25 cellular contexts compared by ENCODE assay signal in genomic region chr6:162409986-162410715, GRCh38.
DNase-seq lines count a peak whose midpoint lies in the region; ATAC-seq, FAIRE-seq and TF ChIP-seq lines count a peak whose summit lies in the region.
"Had no signal": no experiment of that assay in that cellular context is flagged by ENCODE, and none has a peak within 500 bp of the region (broad histone marks: within the 10 kb centered on the region; RNA-seq: fewer than 3 reads in every experiment).

No MANE protein-coding gene starts in this region.

- no peak overlapping the region for H3K4me2 ChIP-seq in astrocyte (ENCODE audit: low read length)
- peak overlapping the region; percentile 73 for H3K4me2 ChIP-seq in neural progenitor cell
- H3K4me2 ChIP-seq: hepatocyte had no signal

- no peaks in the 10 kb centered on the region for H3K79me2 ChIP-seq in astrocyte (ENCODE audit: insufficient read depth, low read length)
- H3K79me2 ChIP-seq in neural progenitor cell (ENCODE audit: low read depth) = no peaks in the 10 kb centered on the region
- H3K79me2 ChIP-seq: hepatocyte had no signal

- H3F3A ChIP-seq in neural progenitor cell (ENCODE audit: low read depth) = peaks cover 43% of the 10 kb centered on the region

- no peaks in the 10 kb centered on the region for H3K27me3 ChIP-seq in H7 (ENCODE audit: control insufficient read depth, insufficient read depth, low read length)
- H3K27me3 ChIP-seq in astrocyte (ENCODE audit: insufficient read depth, low read length) = no peaks in the 10 kb centered on the region
- no peaks in the 10 kb centered on the region for H3K27me3 ChIP-seq in iPS-20b (ENCODE audit: insufficient read depth, low read length)
- H3K27me3 ChIP-seq in neural progenitor cell = no peaks in the 10 kb centered on the region
- H3K27me3 ChIP-seq in SJCRH30 = peaks cover 20% of the 10 kb centered on the region
- H3K27me3 ChIP-seq: dorsolateral prefrontal cortex, hepatocyte had no signal

- H3K4me1 ChIP-seq in astrocyte (ENCODE audit: insufficient read depth, low read length) (no peaks in the 10 kb centered on the region), iPS-20b (ENCODE audit: insufficient read depth, low read length) (peaks cover 23% of the 10 kb centered on the region; the same call in 1 of the 2 replicates), neural progenitor cell (peaks cover 47% of the 10 kb centered on the region), SJCRH30 (no peaks in the 10 kb centered on the region)
- H3K4me1 ChIP-seq: Caco-2 had no signal

- H3K4me1 Mint-ChIP-seq in astrocyte (ENCODE audit: low read depth, unreplicated experiment) (no peaks in the 10 kb centered on the region), neural progenitor cell (peaks cover 37% of the 10 kb centered on the region)
- H3K4me1 Mint-ChIP-seq: central memory CD8-positive, alpha-beta T cell had no signal

- H3K4me3 ChIP-seq in H7 (ENCODE audit: insufficient read depth, low read depth, low read length) = no peak overlapping the region
- no peak overlapping the region for H3K4me3 ChIP-seq in astrocyte (ENCODE audit: insufficient read depth, low read depth, low read length)
- H3K4me3 ChIP-seq in iPS-20b (ENCODE audit: low read length) = peak overlapping the region; percentile 50; the same call in 1 of the 2 replicates
- peak overlapping the region; percentile 35 for H3K4me3 ChIP-seq in neural progenitor cell
- no peak overlapping the region for H3K4me3 ChIP-seq in SJCRH30
- H3K4me3 ChIP-seq: hepatocyte had no signal

- no peak overlapping the region for H3K9ac ChIP-seq in astrocyte (ENCODE audit: low read length)
- peak overlapping the region; percentile 2; the same call in 1 of the 2 replicates for H3K9ac ChIP-seq in iPS-20b (ENCODE audit: low read depth, low read length)
- H3K9ac ChIP-seq in neural progenitor cell = no peak overlapping the region

- H3K27me3 Mint-ChIP-seq in astrocyte (ENCODE audit: low read depth, unreplicated experiment) (no peaks in the 10 kb centered on the region), neural progenitor cell (ENCODE audit: insufficient read depth, low read depth) (no peaks in the 10 kb centered on the region)
- H3K27me3 Mint-ChIP-seq: central memory CD8-positive, alpha-beta T cell had no signal

- H3K36me3 ChIP-seq in H7 (replicated peaks; ENCODE audit: control insufficient read depth, insufficient read depth, low read length) = no peaks in the 10 kb centered on the region
- H3K36me3 ChIP-seq in astrocyte (ENCODE audit: insufficient read depth, low read length) = no peaks in the 10 kb centered on the region
- no peaks in the 10 kb centered on the region for H3K36me3 ChIP-seq in iPS-20b (ENCODE audit: insufficient read depth, low read depth, low read length)
- peaks cover 4% of the 10 kb centered on the region for H3K36me3 ChIP-seq in neural progenitor cell
- H3K36me3 ChIP-seq in SJCRH30 = no peaks in the 10 kb centered on the region

- TF ChIP-seq CTCF in astrocyte (IDR thresholded peaks at IDR 0.05; ENCODE audit: insufficient read depth, low read depth, low read length) (no peak), neural progenitor cell (IDR thresholded peaks at IDR 0.05) (no peak)

- H3K27ac ChIP-seq in astrocyte (ENCODE audit: low read depth, low read length) = no peak overlapping the region
- peak overlapping the region; percentile 40 for H3K27ac ChIP-seq in iPS-20b (ENCODE audit: low read length)
- H3K27ac ChIP-seq in neural progenitor cell = peak overlapping the region; percentile 85
- no peak overlapping the region for H3K27ac ChIP-seq in SJCRH30
- H3K27ac ChIP-seq: hepatocyte had no signal

- peak; percentile 47 for DNase-seq in H7
- no peak for DNase-seq in astrocyte (ENCODE audit: low read depth)
- peak; percentile 87 for DNase-seq in neural progenitor cell (ENCODE audit: low spot score)
- no peak for DNase-seq in COR-L47 (lab: John Stamatoyannopoulos, UW)
- DNase-seq in SJCRH30 = no peak
- DNase-seq: activated naive CD4-positive, alpha-beta T cell treated with anti-CD3 and anti-CD28 coated beads for 36 hours; activated T-cell treated with anti-CD3 and anti-CD28 coated beads, Interleukin-2, amount 50 U/mL, for 48 hours; amniotic stem cell; Caco-2; DND-41; dorsolateral prefrontal cortex; erythroblast; foreskin fibroblast; KBM-7; MM.1S; NCI-H1436 treated with DMSO at 0.1 percent for 48 hours; stimulated activated CD4-positive, alpha-beta T cell treated with anti-CD3 and anti-CD28 coated beads, Interleukin-15, amount 100 ng/mL, for 24 hours; T-helper 1 cell had no signal

- H3K36me3 Mint-ChIP-seq in astrocyte (ENCODE audit: low read depth, unreplicated experiment) (no peaks in the 10 kb centered on the region), neural progenitor cell (peaks cover 13% of the 10 kb centered on the region)

- no peak for FAIRE-seq in astrocyte (lab: Jason Lieb, UNC)
- FAIRE-seq: TTC549 had no signal

- H3K27ac Mint-ChIP-seq in astrocyte (ENCODE audit: unreplicated experiment) (no peak overlapping the region), neural progenitor cell (peak overlapping the region; percentile 99)
- H3K27ac Mint-ChIP-seq: activated naive CD4-positive, alpha-beta T cell treated with anti-CD3 and anti-CD28 coated beads for 36 hours had no signal

- peak overlapping the region; percentile 45 for H2AFZ ChIP-seq in astrocyte (ENCODE audit: low read depth, low read length)
- peak overlapping the region; percentile 5 for H2AFZ ChIP-seq in neural progenitor cell (replicated peaks)
- H2AFZ ChIP-seq: hepatocyte had no signal

- H3K4me3 Mint-ChIP-seq in astrocyte (ENCODE audit: unreplicated experiment) (peak overlapping the region; percentile 57), neural progenitor cell (peak overlapping the region; percentile 81)
- H3K4me3 Mint-ChIP-seq: activated naive CD4-positive, alpha-beta T cell treated with anti-CD3 and anti-CD28 coated beads for 36 hours; central memory CD8-positive, alpha-beta T cell had no signal

- H3K9me3 ChIP-seq in astrocyte (ENCODE audit: insufficient read depth, low read depth, low read length) (no peaks in the 10 kb centered on the region), iPS-20b (ENCODE audit: insufficient read depth, low read depth, low read length) (no peaks in the 10 kb centered on the region), neural progenitor cell (ENCODE audit: low read depth) (no peaks in the 10 kb centered on the region), SJCRH30 (replicated peaks) (no peaks in the 10 kb centered on the region)
- H3K9me3 ChIP-seq: Caco-2 had no signal

- H3K9me3 Mint-ChIP-seq in astrocyte (ENCODE audit: unreplicated experiment) (peaks cover 2% of the 10 kb centered on the region), neural progenitor cell (peaks cover 18% of the 10 kb centered on the region)
- H3K9me3 Mint-ChIP-seq: activated naive CD4-positive, alpha-beta T cell treated with anti-CD3 and anti-CD28 coated beads for 36 hours; central memory CD8-positive, alpha-beta T cell had no signal

- H4K20me1 ChIP-seq in astrocyte (ENCODE audit: insufficient read depth, low read length) = no peaks in the 10 kb centered on the region
- no peaks in the 10 kb centered on the region for H4K20me1 ChIP-seq in neural progenitor cell (ENCODE audit: low read depth)

- ATAC-seq in GM19351 (IDR thresholded peaks at IDR 0.05; ENCODE audit: unreplicated experiment) (no peak), GM19452 (IDR thresholded peaks at IDR 0.05; ENCODE audit: unreplicated experiment) (no peak)
- ATAC-seq: sciatic nerve had no signal

Comparison
In these comparisons a context has a peak if more than half of its experiments do, and no peak if none do; other contexts are left out.
1. DNase-seq: peak in H7 (single experiment) and neural progenitor cell (single experiment); none in astrocyte (single experiment), COR-L47 (single experiment) and SJCRH30 (0 of 2).
2. H3K4me3 ChIP-seq: peak in iPS-20b (single experiment) and neural progenitor cell (single experiment); none in H7 (single experiment), astrocyte (single experiment) and SJCRH30 (single experiment).
3. H3K27ac ChIP-seq: peak in iPS-20b (single experiment) and neural progenitor cell (single experiment); none in astrocyte (single experiment) and SJCRH30 (single experiment).